9 cellular contexts compared by ENCODE assay signal in genomic region chr1:65310078-65310587, GRCh38. TPM values are rescaled to one million over a fixed set of nuclear protein-coding genes. Genes with fewer than 3 reads are reported as not detected.
DNase-seq lines count a peak whose midpoint lies in the region; ATAC-seq and TF ChIP-seq lines count a peak whose summit lies in the region.
"Had no signal": no experiment of that assay in that cellular context is flagged by ENCODE, and none has a peak within 500 bp of the region (broad histone marks: within the 10 kb centered on the region; RNA-seq: fewer than 3 reads in every experiment).

No MANE protein-coding gene starts in this region.

- H3K4me3 ChIP-seq in heart left ventricle (peak overlapping the region; percentile 6 to 65 (median 48)), skeletal muscle cell (ENCODE audit: low read depth, low read length) (peak overlapping the region; percentile 49)
- H3K4me3 ChIP-seq: BLaER1 treated with 17β-estradiol and CSF1 and Interleukin-3, amounts not matched to agents 10 nM and 100 nM had no signal

- intact Hi-C loops in heart left ventricle (cut with DNase I), result loop anchor here in 1 of 10 donors (5.0 kb wide), 1 partner anchor 452 kb away; no protein-coding TSS in a partner anchor

- peaks cover 11% of the 10 kb centered on the region for H3K4me1 Mint-ChIP-seq in activated naive CD4-positive, alpha-beta T cell treated with anti-CD3 and anti-CD28 coated beads, Interleukin-2, amount 50 U/mL, for 24 hours
- peaks cover 12% of the 10 kb centered on the region for H3K4me1 Mint-ChIP-seq in activated naive CD4-positive, alpha-beta T cell treated with anti-CD3 and anti-CD28 coated beads, Interleukin-2, amount 10 ng/mL, durations not matched to agents 7 days and 5 days
- H3K4me1 Mint-ChIP-seq in effector memory CD8-positive, alpha-beta T cell (ENCODE audit: low read depth in 2 of 2), result peaks cover 5 to 10% of the 10 kb centered on the region in 2 donors

- CTCF ChIA-PET in activated naive CD4-positive, alpha-beta T cell treated with anti-CD3 and anti-CD28 coated beads, Interleukin-2, amount 10 ng/mL, durations not matched to agents 7 days and 5 days (lab: Charles Lee), result interaction anchor here (1.4 kb wide), 1 partner anchor 150 kb away, joined by 5 read pairs; no protein-coding TSS in a partner anchor

- no peak for DNase-seq in activated naive CD4-positive, alpha-beta T cell treated with anti-CD3 and anti-CD28 coated beads, Interleukin-2, amount 10 ng/mL, durations not matched to agents 7 days and 5 days
- DNase-seq in SHP77 treated with DMSO at 0.1 percent for 48 hours (lab: John Stamatoyannopoulos, UW) (peak; percentile 77), heart left ventricle (peak in 3 of 5 donors; percentile 26 to 49 (median 37)), skeletal muscle cell (ENCODE audit: low read depth) (no peak), NOMO-1 treated with dmso at 0.1 percent for 144 hours (lab: John Stamatoyannopoulos, UW; ENCODE audit: unreplicated experiment) (no peak)
- DNase-seq in effector memory CD8-positive, alpha-beta T cell, result no peak
- DNase-seq in activated T-cell treated with anti-CD3 and anti-CD28 coated beads, Interleukin-2, amount 50 U/mL, for 1 hour, result no peak

- no peak overlapping the region for H3K27ac Mint-ChIP-seq in activated naive CD4-positive, alpha-beta T cell treated with anti-CD3 and anti-CD28 coated beads, Interleukin-2, amount 50 U/mL, for 24 hours
- no peak overlapping the region for H3K27ac Mint-ChIP-seq in activated naive CD4-positive, alpha-beta T cell treated with anti-CD3 and anti-CD28 coated beads, Interleukin-2, amount 10 ng/mL, durations not matched to agents 7 days and 5 days
- H3K27ac Mint-ChIP-seq in effector memory CD8-positive, alpha-beta T cell, result no peak overlapping the region

- H3K9me3 Mint-ChIP-seq in activated naive CD4-positive, alpha-beta T cell treated with anti-CD3 and anti-CD28 coated beads, Interleukin-2, amount 50 U/mL, for 24 hours, result peaks cover 4% of the 10 kb centered on the region
- H3K9me3 Mint-ChIP-seq in activated naive CD4-positive, alpha-beta T cell treated with anti-CD3 and anti-CD28 coated beads, Interleukin-2, amount 10 ng/mL, durations not matched to agents 7 days and 5 days, result no peaks in the 10 kb centered on the region
- no peaks in the 10 kb centered on the region for H3K9me3 Mint-ChIP-seq in effector memory CD8-positive, alpha-beta T cell

- peak; percentile 43 to 66 (median 62) for ATAC-seq in heart left ventricle
- no peak for ATAC-seq in effector memory CD8-positive, alpha-beta T cell (replicated peaks)

- TF ChIP-seq POLR2A in heart left ventricle (IDR thresholded peaks at IDR 0.05), result no peak

- H3K4me1 ChIP-seq in heart left ventricle, result peaks cover 0 to 18% (median 5%) of the 10 kb centered on the region in 12 donors
- H3K4me1 ChIP-seq: BLaER1 treated with 17β-estradiol and CSF1 and Interleukin-3, amounts not matched to agents 10 nM and 100 nM had no signal

- no peaks in the 10 kb centered on the region for H3K9me3 ChIP-seq in heart left ventricle

- peaks cover 5% of the 10 kb centered on the region for H3K36me3 Mint-ChIP-seq in activated naive CD4-positive, alpha-beta T cell treated with anti-CD3 and anti-CD28 coated beads, Interleukin-2, amount 50 U/mL, for 24 hours
- H3K36me3 Mint-ChIP-seq in activated naive CD4-positive, alpha-beta T cell treated with anti-CD3 and anti-CD28 coated beads, Interleukin-2, amount 10 ng/mL, durations not matched to agents 7 days and 5 days, result no peaks in the 10 kb centered on the region
- H3K36me3 Mint-ChIP-seq in effector memory CD8-positive, alpha-beta T cell (ENCODE audit: insufficient read depth), result peaks cover 3% of the 10 kb centered on the region

- no peak for TF ChIP-seq CTCF in heart left ventricle (IDR thresholded peaks at IDR 0.05)

- peaks cover 45% of the 10 kb centered on the region for H3K27me3 Mint-ChIP-seq in activated naive CD4-positive, alpha-beta T cell treated with anti-CD3 and anti-CD28 coated beads, Interleukin-2, amount 50 U/mL, for 24 hours
- H3K27me3 Mint-ChIP-seq in activated naive CD4-positive, alpha-beta T cell treated with anti-CD3 and anti-CD28 coated beads, Interleukin-2, amount 10 ng/mL, durations not matched to agents 7 days and 5 days, result peaks cover 35% of the 10 kb centered on the region
- peaks cover 34 to 45% of the 10 kb centered on the region in 2 donors for H3K27me3 Mint-ChIP-seq in effector memory CD8-positive, alpha-beta T cell

- peak overlapping the region; percentile 8 for H3K4me3 Mint-ChIP-seq in activated naive CD4-positive, alpha-beta T cell treated with anti-CD3 and anti-CD28 coated beads, Interleukin-2, amount 50 U/mL, for 24 hours
- no peak overlapping the region for H3K4me3 Mint-ChIP-seq in activated naive CD4-positive, alpha-beta T cell treated with anti-CD3 and anti-CD28 coated beads, Interleukin-2, amount 10 ng/mL, durations not matched to agents 7 days and 5 days
- peak overlapping the region in 1 of 2 donors; percentile 66 for H3K4me3 Mint-ChIP-seq in effector memory CD8-positive, alpha-beta T cell

- H3K27ac ChIP-seq in heart left ventricle, result peak overlapping the region in 1 of 12 donors; percentile 4
- H3K27ac ChIP-seq: BLaER1 treated with 17β-estradiol and CSF1 and Interleukin-3, amounts not matched to agents 10 nM and 100 nM had no signal

- H3K27me3 ChIP-seq in heart left ventricle, result peaks cover 0 to 27% (median 4%) of the 10 kb centered on the region in 9 donors
- H3K27me3 ChIP-seq: BLaER1 treated with 17β-estradiol and CSF1 and Interleukin-3, amounts not matched to agents 10 nM and 100 nM had no signal

- H3K36me3 ChIP-seq in heart left ventricle, result no peaks in the 10 kb centered on the region
- H3K36me3 ChIP-seq: BLaER1 treated with 17β-estradiol and CSF1 and Interleukin-3, amounts not matched to agents 10 nM and 100 nM had no signal

- WGBS in heart left ventricle, 4 donors, result 3 to 8% (median 4%) methylated on average over 10 to 12 of the region's 12 CpGs

RNA-seq across cellular contexts. Expression of gene DNAJC6, which starts 0.8 kb away (rescaled TPM):
- total RNA-seq in heart left ventricle, result 10 to 100 TPM in 4 of 9 donors, 1 to 10 TPM in 5; 7.6 to 14.1 (median 10.0) TPM
- polyA plus RNA-seq in heart left ventricle, result 1 to 10 TPM in 1 of 2 donors, under 1 TPM in 1; 0.50 to 5.6 TPM

Comparison
In these comparisons a context has a peak if more than half of its experiments do, and no peak if none do; other contexts are left out.
1. DNase-seq: peak in SHP77 treated with DMSO at 0.1 percent for 48 hours (single experiment) and heart left ventricle (3 of 5); none in activated naive CD4-positive, alpha-beta T cell treated with anti-CD3 and anti-CD28 coated beads, Interleukin-2, amount 10 ng/mL, durations not matched to agents 7 days and 5 days (single experiment), skeletal muscle cell (single experiment), effector memory CD8-positive, alpha-beta T cell (0 of 3), activated T-cell treated with anti-CD3 and anti-CD28 coated beads, Interleukin-2, amount 50 U/mL, for 1 hour (single experiment) and NOMO-1 treated with dmso at 0.1 percent for 144 hours (single experiment).